In the genomic region with DNA sequence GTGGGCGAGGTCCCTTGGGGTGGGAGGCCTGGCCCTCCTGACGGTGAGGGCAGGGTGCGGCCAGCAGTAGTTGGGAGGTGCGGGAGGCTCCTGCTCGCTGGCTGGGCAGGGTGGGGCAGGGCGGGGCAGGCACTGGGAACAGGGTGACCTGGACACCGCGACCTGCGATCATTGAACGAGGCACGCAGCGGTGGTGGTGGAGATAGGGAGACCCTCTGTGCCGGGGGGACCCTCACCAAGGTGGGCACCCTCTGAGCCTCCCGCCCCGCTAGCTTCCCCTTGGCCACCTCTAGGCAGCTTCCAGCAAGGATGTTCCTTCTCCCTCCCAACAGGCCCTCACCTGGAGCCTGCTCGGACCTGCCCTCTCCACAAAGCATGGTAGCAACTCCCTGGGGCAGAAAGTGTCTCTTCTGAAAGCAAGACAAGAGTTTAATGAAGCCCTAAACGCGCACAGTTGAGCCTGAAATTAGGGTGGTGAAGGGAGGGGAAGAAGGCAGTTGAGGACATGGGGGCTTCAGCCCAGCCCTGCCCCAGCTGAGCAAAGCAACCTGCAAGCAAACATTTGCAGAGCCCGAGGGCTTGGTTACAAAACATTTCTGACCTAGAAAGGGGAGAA, we compare ENCODE assay signal across 17 cellular contexts. TPM values are rescaled to one million over a fixed set of nuclear protein-coding genes. Genes with fewer than 3 reads are reported as not detected.
DNase-seq lines count a peak whose midpoint lies in the region; ATAC-seq, FAIRE-seq and TF ChIP-seq lines count a peak whose summit lies in the region.
"Had no signal": no experiment of that assay in that cellular context is flagged by ENCODE, and none has a peak within 500 bp of the region (broad histone marks: within the 10 kb centered on the region; RNA-seq: fewer than 3 reads in every experiment).

No MANE protein-coding gene starts in this region.

- BruUV-seq in MCF 10A (replicated peaks; lab: Mats Ljungman, UMichigan), result TSS peak; percentile 52

- H3K27me3 ChIP-seq in keratinocyte (ENCODE audit: control insufficient read depth, extremely low read depth, insufficient read depth, low read length) (no peaks in the 10 kb centered on the region), small intestine (ENCODE audit: control insufficient read depth in 2 of 2, insufficient read depth in 2 of 2, low read length in 2 of 2) (no peaks in the 10 kb centered on the region)
- H3K27me3 ChIP-seq: cardiac muscle cell, left lung had no signal

- H2AFZ ChIP-seq in keratinocyte (ENCODE audit: control insufficient read depth, low read length), result peak overlapping the region; percentile 54

- dilution Hi-C loops in keratinocyte (cut with MboI; ENCODE audit: extremely low pct_ligation_motif_present, low sequenced_read_pairs), result no loop called here

- H3K4me1 Mint-ChIP-seq in MCF 10A (ENCODE audit: insufficient read depth, unreplicated experiment), result peaks cover 28% of the 10 kb centered on the region
- peaks cover 18 to 33% of the 10 kb centered on the region in 2 donors for H3K4me1 Mint-ChIP-seq in effector memory CD8-positive, alpha-beta T cell (ENCODE audit: low read depth in 2 of 2)

- H3K27me3 Mint-ChIP-seq in MCF 10A (ENCODE audit: insufficient read depth, unreplicated experiment), result no peaks in the 10 kb centered on the region
- no peaks in the 10 kb centered on the region for H3K27me3 Mint-ChIP-seq in effector memory CD8-positive, alpha-beta T cell
- H3K27me3 Mint-ChIP-seq: activated CD8-positive, alpha-beta T cell treated with anti-CD3 and anti-CD28 coated beads for 36 hours; naive thymus-derived CD8-positive, alpha-beta T cell had no signal

- TF ChIP-seq CTCF in MCF 10A (IDR thresholded peaks at IDR 0.05; ENCODE audit: unreplicated experiment) (no peak), keratinocyte (optimal IDR thresholded peaks at IDR 0.05 in 1 of 3, IDR thresholded peaks at IDR 0.05 in 1 of 3, conservative IDR thresholded peaks at IDR 0.05 in 1 of 3; ENCODE audit: extremely low read depth in 1 of 3, insufficient read depth in 2 of 3, low read length in 3 of 3) (no peak)

- no peak for ATAC-seq in HG02852 (IDR thresholded peaks at IDR 0.05; ENCODE audit: unreplicated experiment)
- ATAC-seq in HG03196 (IDR thresholded peaks at IDR 0.05; ENCODE audit: unreplicated experiment), result no peak
- no peak for ATAC-seq in effector memory CD8-positive, alpha-beta T cell (replicated peaks)
- ATAC-seq: activated CD8-positive, alpha-beta T cell treated with anti-CD3 and anti-CD28 coated beads for 36 hours; naive thymus-derived CD8-positive, alpha-beta T cell had no signal

- H3K4me2 ChIP-seq in keratinocyte (ENCODE audit: control insufficient read depth, extremely low read depth, insufficient read depth, low read depth, low read length), result peak overlapping the region; percentile 94

- no peaks in the 10 kb centered on the region for H3K36me3 ChIP-seq in keratinocyte (ENCODE audit: control insufficient read depth in 2 of 2, extremely low read depth in 1 of 2, insufficient read depth in 2 of 2, low read length in 2 of 2)
- H3K36me3 ChIP-seq in small intestine (ENCODE audit: control insufficient read depth in 2 of 2, insufficient read depth in 2 of 2, low read length in 2 of 2), result no peaks in the 10 kb centered on the region
- H3K36me3 ChIP-seq: cardiac muscle cell, left lung had no signal

- H3K27ac ChIP-seq in keratinocyte (ENCODE audit: control insufficient read depth, insufficient read depth, low read length) (peak overlapping the region; percentile 93), small intestine (ENCODE audit: low read depth in 1 of 2, low read length in 1 of 2) (peak overlapping the region; percentile 99)
- H3K27ac ChIP-seq: cardiac muscle cell, left lung had no signal

- H3K4me3 ChIP-seq in keratinocyte (ENCODE audit: control insufficient read depth in 2 of 3, extremely low read depth in 1 of 3, insufficient read depth in 2 of 3, low read depth in 1 of 3, low read length in 3 of 3) (peak overlapping the region; percentile 2 to 66 (median 51)), small intestine (ENCODE audit: low read depth in 1 of 2, low read length in 2 of 2) (peak overlapping the region in 1 of 2 donors; percentile 13)
- H3K4me3 ChIP-seq: cardiac muscle cell, left lung had no signal

- H4K20me1 ChIP-seq in keratinocyte (ENCODE audit: control insufficient read depth, extremely low read depth, insufficient read depth, low read length), result no peaks in the 10 kb centered on the region

- no peaks in the 10 kb centered on the region for H3K9me1 ChIP-seq in keratinocyte (ENCODE audit: control insufficient read depth, extremely low read depth, insufficient read depth, low read length)

- H3K4me3 Mint-ChIP-seq in MCF 10A (ENCODE audit: unreplicated experiment), result peak overlapping the region; percentile 61
- peak overlapping the region in 1 of 2 donors; percentile 68 for H3K4me3 Mint-ChIP-seq in effector memory CD8-positive, alpha-beta T cell
- H3K4me3 Mint-ChIP-seq: activated CD8-positive, alpha-beta T cell treated with anti-CD3 and anti-CD28 coated beads for 36 hours; B cell; T-helper 1 cell treated with Interleukin-12 subunit alpha and Interleukin-12 subunit beta and Interleukin-4 antibody, amounts not matched to agents 30 μg/mL and 1 μg/mL, for 36 hours had no signal

- H3K9me3 Mint-ChIP-seq in MCF 10A (ENCODE audit: unreplicated experiment), result no peaks in the 10 kb centered on the region
- H3K9me3 Mint-ChIP-seq in effector memory CD8-positive, alpha-beta T cell, result no peaks in the 10 kb centered on the region
- H3K9me3 Mint-ChIP-seq: activated CD8-positive, alpha-beta T cell treated with anti-CD3 and anti-CD28 coated beads for 36 hours; naive thymus-derived CD8-positive, alpha-beta T cell; T-helper 1 cell treated with Interleukin-12 subunit alpha and Interleukin-12 subunit beta and Interleukin-4 antibody, amounts not matched to agents 30 μg/mL and 1 μg/mL, for 36 hours had no signal

- peak overlapping the region; percentile 70 for H3K27ac Mint-ChIP-seq in MCF 10A (ENCODE audit: low read depth, unreplicated experiment)
- peak overlapping the region in 1 of 2 donors; percentile 81 for H3K27ac Mint-ChIP-seq in effector memory CD8-positive, alpha-beta T cell
- H3K27ac Mint-ChIP-seq: activated CD8-positive, alpha-beta T cell treated with anti-CD3 and anti-CD28 coated beads for 36 hours; B cell; T-helper 1 cell treated with Interleukin-12 subunit alpha and Interleukin-12 subunit beta and Interleukin-4 antibody, amounts not matched to agents 30 μg/mL and 1 μg/mL, for 36 hours had no signal

- peaks cover 27% of the 10 kb centered on the region for H3K4me1 ChIP-seq in keratinocyte (ENCODE audit: control insufficient read depth, extremely low read depth, insufficient read depth, low read length)
- H3K4me1 ChIP-seq in small intestine (ENCODE audit: control insufficient read depth in 2 of 2, insufficient read depth in 1 of 2, low read depth in 1 of 2, low read length in 1 of 2), result peaks cover 14 to 34% of the 10 kb centered on the region in 2 donors

- FAIRE-seq in keratinocyte (lab: Jason Lieb, UNC) (peak; percentile 51), small intestine (lab: Jason Lieb, UNC) (no peak)

- H3K9me3 ChIP-seq in keratinocyte (ENCODE audit: control insufficient read depth, low read depth, low read length) (no peaks in the 10 kb centered on the region), small intestine (ENCODE audit: control insufficient read depth, low read depth) (no peaks in the 10 kb centered on the region)
- H3K9me3 ChIP-seq: left lung had no signal

- DNase-seq in HPDE6-E6E7 (ENCODE audit: extremely low spot score) (peak; percentile 75), MCF 10A (ENCODE audit: unreplicated experiment) (peak; percentile 82), keratinocyte (ENCODE audit: low read depth, low spot score) (no peak), small intestine (peak; percentile 92), LoVo (ENCODE audit: low spot score) (no peak)
- no peak for DNase-seq in effector memory CD8-positive, alpha-beta T cell
- DNase-seq: activated CD8-positive, alpha-beta T cell treated with anti-CD3 and anti-CD28 coated beads for 36 hours; DMS 273 treated with DMSO at 0.1 percent for 48 hours; effector CD4-positive, alpha-beta T cell; IMR-90; left lung; naive thymus-derived CD8-positive, alpha-beta T cell had no signal

- 22 to 74% (median 49%) methylated on average over 18 to 19 of the region's 19 CpGs for WGBS in small intestine, 3 donors

- H3K9ac ChIP-seq in keratinocyte (ENCODE audit: control insufficient read depth, extremely low read depth, insufficient read depth, low read length), result peak overlapping the region; percentile 77

- no peaks in the 10 kb centered on the region for H3K36me3 Mint-ChIP-seq in MCF 10A (ENCODE audit: insufficient read depth, unreplicated experiment)
- peaks cover 12% of the 10 kb centered on the region for H3K36me3 Mint-ChIP-seq in effector memory CD8-positive, alpha-beta T cell (ENCODE audit: insufficient read depth)
- H3K36me3 Mint-ChIP-seq: naive thymus-derived CD8-positive, alpha-beta T cell had no signal

- intact Hi-C loops in MCF 10A (cut with micrococcal nuclease), result no loop called here

- POLR2A ChIA-PET in MCF 10A (lab: Yijun Ruan, JAX), result interaction anchor here (0.5 to 7.3 kb wide), 33 partner anchors 8 to 671 kb away, joined by 3 to 295 read pairs (median 8); a partner anchor contains a TSS

- no peaks in the 10 kb centered on the region for H3K79me2 ChIP-seq in keratinocyte (ENCODE audit: control insufficient read depth, insufficient read depth, low read length)

- CTCF ChIA-PET in MCF 10A (lab: Yijun Ruan, JAX), result interaction anchor here (0.8 to 5.1 kb wide), 7 partner anchors 13 to 673 kb away, joined by 3 to 44 read pairs (median 4); no protein-coding TSS in a partner anchor

RNA-seq across cellular contexts. Expression of a gene that starts 15.3 kb away (rescaled TPM):
- total RNA-seq in MCF 10A (2022), result 122 and 141 TPM in 2 replicates
- polyA plus RNA-seq in keratinocyte, result 20.4 to 32.7 TPM (median 24.1 TPM) in 3 replicates
- 34.5 TPM for polyA plus RNA-seq in keratinocyte (2011; ENCODE audit: low read depth)
- 20.3 and 23.5 TPM in 2 replicates for polyA plus RNA-seq in keratinocyte (2011; cell fraction: cytosol; rRNA removed)
- polyA plus RNA-seq in keratinocyte (2011; cell fraction: nucleus; rRNA removed), result 65.4 and 67.8 TPM in 2 replicates
- 24.4 and 59.1 TPM in 2 replicates for polyA plus RNA-seq in keratinocyte (2012; ENCODE audit: low replicate concordance)
- polyA minus RNA-seq in keratinocyte, result 40.4 to 67.6 TPM (median 60.8 TPM) in 3 replicates
- 47.8 TPM for polyA minus RNA-seq in keratinocyte (2011; cell fraction: cytosol; rRNA and poly(A)+ RNA removed)
- polyA minus RNA-seq in keratinocyte (2011; cell fraction: nucleus; rRNA and poly(A)+ RNA removed), result 63.4 and 86.1 TPM in 2 replicates
- polyA plus RNA-seq in small intestine, result 10 to 100 TPM; 29.2 to 41.4 (median 40.0) TPM

Comparison
In these comparisons a context has a peak if more than half of its experiments do, and no peak if none do; other contexts are left out.
1. DNase-seq: peak in HPDE6-E6E7 (single experiment), MCF 10A (single experiment) and small intestine (single experiment); none in keratinocyte (single experiment), LoVo (single experiment) and effector memory CD8-positive, alpha-beta T cell (0 of 3).